In genomic region chr1:28648493-28649238, GRCh38 we compare ENCODE assay signal across 8 cellular contexts. TPM values are rescaled to one million over a fixed set of nuclear protein-coding genes. Genes with fewer than 3 reads are reported as not detected.
DNase-seq lines count a peak whose midpoint lies in the region; ATAC-seq and TF ChIP-seq lines count a peak whose summit lies in the region.

TSS of gene RNU11 (plus strand) at chr1:28648600.

- ATAC-seq in GM19023 (IDR thresholded peaks at IDR 0.05; ENCODE audit: unreplicated experiment): peak; percentile 69
- ATAC-seq in HG03196 (IDR thresholded peaks at IDR 0.05; ENCODE audit: unreplicated experiment): peak; percentile 75
- ATAC-seq in activated B cell treated with CpG ODN at 0.5 μM for 24 hours (ENCODE audit: low read depth): peak; percentile 65
- ATAC-seq in central memory CD8-positive, alpha-beta T cell (replicated peaks; ENCODE audit: extremely low read depth, poor library complexity, severe bottlenecking): peak; percentile 80

- H3K4me3 ChIP-seq in AG10803 (ENCODE audit: low read length): peak within 1 kb of the TSS; percentile 63

- peak within 1 kb of the TSS; percentile 100 for H3K27ac Mint-ChIP-seq in activated B cell treated with CpG ODN at 0.5 μM for 24 hours
- peak within 1 kb of the TSS; percentile 99 for H3K27ac Mint-ChIP-seq in central memory CD8-positive, alpha-beta T cell (ENCODE audit: low read depth)

- peaks cover 35% of the 10 kb centered on the region for H3K4me1 Mint-ChIP-seq in activated B cell treated with CpG ODN at 0.5 μM for 24 hours
- H3K4me1 Mint-ChIP-seq in central memory CD8-positive, alpha-beta T cell: peaks cover 24% of the 10 kb centered on the region

- CTCF ChIA-PET in activated B cell treated with CpG ODN at 0.5 μM for 24 hours (lab: Charles Lee): interaction anchor here (0.7 to 1.6 kb wide), 4 partner anchors 68 to 229 kb away, joined by 3 to 4 read pairs (median 4); partner anchors contain the start of gene YTHDF2

- intact Hi-C loops in activated B cell treated with CpG ODN at 0.5 μM for 24 hours (cut with micrococcal nuclease): loop anchor here (1.0 to 2.0 kb wide), 6 partner anchors 20 to 533 kb away; partner anchors contain the start of genes GMEB1, MED18, SRSF4 and TRNAU1AP

- H3K27me3 Mint-ChIP-seq in activated B cell treated with CpG ODN at 0.5 μM for 24 hours: no peaks in the 10 kb centered on the region
- no peaks in the 10 kb centered on the region for H3K27me3 Mint-ChIP-seq in central memory CD8-positive, alpha-beta T cell

- TF ChIP-seq CTCF in AG10803 (conservative IDR thresholded peaks at IDR 0.05; ENCODE audit: low read length): peak; percentile 14; the same call in 1 of the 2 replicates
- no peak for TF ChIP-seq CTCF in activated B cell treated with CpG ODN at 0.5 μM for 24 hours (IDR thresholded peaks at IDR 0.05)

- peaks cover 7% of the 10 kb centered on the region for H3K36me3 Mint-ChIP-seq in activated B cell treated with CpG ODN at 0.5 μM for 24 hours (ENCODE audit: low read depth)
- peaks cover 22% of the 10 kb centered on the region for H3K36me3 Mint-ChIP-seq in central memory CD8-positive, alpha-beta T cell (ENCODE audit: insufficient read depth)

- DNase-seq in AG10803 (ENCODE audit: low read depth) (peak; percentile 97), NCI-H226 (peak; percentile 99), activated B cell treated with CpG ODN at 0.5 μM for 24 hours (peak; percentile 72), islet precursor cell (peak; percentile 96)
- DNase-seq in central memory CD8-positive, alpha-beta T cell (ENCODE audit: low spot score in 2 of 2): peak; percentile 77 to 92
- DNase-seq in stimulated activated CD4-positive, alpha-beta T cell treated with anti-CD3 and anti-CD28 coated beads, Interleukin-12 subunit alpha, Interleukin-12 subunit beta, amount 100 ng/mL, for 4 hours: peak; percentile 85

- POLR2A ChIA-PET in activated B cell treated with CpG ODN at 0.5 μM for 24 hours (lab: Charles Lee): interaction anchor here (0.5 to 4.3 kb wide), 81 partner anchors 8 to 1636 kb away, joined by 3 to 287 read pairs (median 5); partner anchors contain the start of genes ATP5IF1, EPB41, EYA3 and GMEB1

- no peaks in the 10 kb centered on the region for H3K9me3 Mint-ChIP-seq in activated B cell treated with CpG ODN at 0.5 μM for 24 hours
- no peaks in the 10 kb centered on the region for H3K9me3 Mint-ChIP-seq in central memory CD8-positive, alpha-beta T cell

- peak within 1 kb of the TSS; percentile 91 for H3K4me3 Mint-ChIP-seq in activated B cell treated with CpG ODN at 0.5 μM for 24 hours
- peak within 1 kb of the TSS; percentile 77 for H3K4me3 Mint-ChIP-seq in central memory CD8-positive, alpha-beta T cell

RNA-seq across cellular contexts. Expression of gene RNU11, which starts in this region (rescaled TPM):
- not detected in 2 replicates for total RNA-seq in activated B cell treated with CpG ODN at 0.5 μM for 24 hours

Comparison
In these comparisons a context has a peak if more than half of its experiments do, and no peak if none do; other contexts are left out.
1. Peak in every context shown above with its lines: DNase-seq, ATAC-seq and H3K4me3 ChIP-seq.
2. Peak in DNase-seq and ATAC-seq in activated B cell treated with CpG ODN at 0.5 μM for 24 hours; RNA of the gene not detected or under 1 TPM.